In the genomic region with DNA sequence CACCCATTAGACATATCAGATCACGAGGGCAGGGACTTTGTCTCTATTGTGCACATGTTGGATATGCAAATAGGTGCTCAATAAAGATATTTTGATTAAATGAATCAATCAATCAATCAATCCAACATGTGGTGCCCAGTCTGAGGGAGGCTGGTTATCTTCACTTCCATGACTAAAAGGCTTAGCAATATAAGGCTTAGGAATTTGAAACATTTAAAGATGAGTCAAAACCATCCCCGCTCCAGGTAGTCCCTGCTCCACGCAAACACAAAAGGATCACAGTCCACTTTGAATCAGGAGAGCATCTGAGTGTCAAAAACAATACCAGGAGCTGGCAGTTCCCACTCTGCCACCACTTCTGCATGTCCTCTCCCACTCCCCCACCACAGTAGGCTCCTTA, we compare ENCODE assay signal across 33 cellular contexts. TPM values are rescaled to one million over a fixed set of nuclear protein-coding genes. Genes with fewer than 3 reads are reported as not detected.
"Had no signal": no experiment of that assay in that cellular context is flagged by ENCODE, and none has a peak within 500 bp of the region (broad histone marks: within the 10 kb centered on the region; RNA-seq: fewer than 3 reads in every experiment).

No MANE protein-coding gene starts in this region.

- H3K4me3 Mint-ChIP-seq: immature natural killer cell; naive thymus-derived CD8-positive, alpha-beta T cell; nephron; neural crest cell; stimulated activated naive B cell treated with anti-CD40 and anti-IgM and Interleukin-4, amounts not matched to agents 10 μg/mL and 1 μg/mL and 100 μg/mL, for 72 hours had no signal

- H3K4me2 ChIP-seq: smooth muscle cell had no signal

- H3K27ac ChIP-seq: lower lobe of right lung, pancreas, prostate gland, stomach, testis, thyroid gland, transverse colon, vagina had no signal

- ATAC-seq: left cardiac atrium; left lobe of liver; left ventricle myocardium superior; lower lobe of right lung; naive thymus-derived CD8-positive, alpha-beta T cell; pancreas; right cardiac atrium; sciatic nerve; stimulated activated naive B cell treated with anti-CD40 and anti-IgM and Interleukin-4, amounts not matched to agents 10 μg/mL and 1 μg/mL and 100 μg/mL, for 72 hours; stimulated activated naive CD8-positive, alpha-beta T cell treated with anti-CD3 and anti-CD28 coated beads, Interleukin-15, Interleukin-2, amounts not matched to agents 100 U/mL and 50 U/mL, for 24 hours had no signal

- FAIRE-seq: islet of Langerhans, kidney, pancreas had no signal

- H3K27ac Mint-ChIP-seq: immature natural killer cell; nephron; stimulated activated naive B cell treated with anti-CD40 and anti-IgM and Interleukin-4, amounts not matched to agents 10 μg/mL and 1 μg/mL and 100 μg/mL, for 72 hours had no signal

- DNase-seq: hypothalamus; immature natural killer cell; kidney; left cardiac atrium; left ventricle myocardium superior; lower lobe of right lung; mammary epithelial cell; mesenchymal stem cell; naive thymus-derived CD8-positive, alpha-beta T cell; nucleus accumbens; pancreas; posterior cingulate gyrus; retina; right cardiac atrium; stimulated activated CD4-positive, alpha-beta T cell treated with anti-CD3 and anti-CD28 coated beads, Interleukin-12 subunit alpha, Interleukin-12 subunit beta, amount 100 ng/mL, for 4 hours; stimulated activated CD4-positive, alpha-beta T cell treated with anti-CD3 and anti-CD28 coated beads, Interleukin-15, amount 100 ng/mL, for 24 hours; stimulated activated CD4-positive, alpha-beta T cell treated with anti-CD3 and anti-CD28 coated beads, Interleukin-2, amount 100 ng/mL, for 24 hours; stimulated activated CD4-positive, alpha-beta T cell treated with anti-CD3 and anti-CD28 coated beads, Interleukin-4, amount 100 ng/mL, for 1 hour; stimulated activated naive B cell treated with anti-CD40 and anti-IgM and Interleukin-4, amounts not matched to agents 10 μg/mL and 1 μg/mL and 100 μg/mL, for 72 hours; stimulated activated naive CD8-positive, alpha-beta T cell treated with anti-CD3 and anti-CD28 coated beads, Interleukin-15, Interleukin-2, amounts not matched to agents 100 U/mL and 50 U/mL, for 24 hours; stomach; testis; thyroid gland; transverse colon; upper lobe of left lung had no signal

- H3K27me3 Mint-ChIP-seq: stimulated activated naive B cell treated with anti-CD40 and anti-IgM and Interleukin-4, amounts not matched to agents 10 μg/mL and 1 μg/mL and 100 μg/mL, for 72 hours had no signal

- H3K4me1 Mint-ChIP-seq: immature natural killer cell; naive thymus-derived CD8-positive, alpha-beta T cell; neural crest cell; stimulated activated naive B cell treated with anti-CD40 and anti-IgM and Interleukin-4, amounts not matched to agents 10 μg/mL and 1 μg/mL and 100 μg/mL, for 72 hours had no signal

- H3K36me3 ChIP-seq: lower lobe of right lung, pancreas, prostate gland, stomach, thyroid gland, transverse colon, vagina had no signal

- H3K4me3 ChIP-seq: lower lobe of right lung, pancreas, prostate gland, smooth muscle cell, stomach, testis, thyroid gland, transverse colon, upper lobe of left lung, vagina had no signal

- H3K9me3 ChIP-seq: lower lobe of right lung, pancreas, prostate gland, stomach, testis, thyroid gland, transverse colon, upper lobe of left lung, vagina had no signal

- H3K27me3 ChIP-seq: pancreas, stomach, testis, thyroid gland, transverse colon, upper lobe of left lung, vagina had no signal

- H3K9me3 Mint-ChIP-seq: nephron had no signal

- H3K4me1 ChIP-seq: prostate gland, testis, thyroid gland had no signal

- H3K36me3 Mint-ChIP-seq: immature natural killer cell; naive thymus-derived CD8-positive, alpha-beta T cell; stimulated activated naive B cell treated with anti-CD40 and anti-IgM and Interleukin-4, amounts not matched to agents 10 μg/mL and 1 μg/mL and 100 μg/mL, for 72 hours had no signal

RNA-seq across cellular contexts. Expression of a gene that starts 25.8 kb away (rescaled TPM):
- total RNA-seq: naive thymus-derived CD8-positive, alpha-beta T cell had no signal
- polyA plus RNA-seq: naive thymus-derived CD8-positive, alpha-beta T cell had no signal
